8 cellular contexts compared by ENCODE assay signal in genomic region chr1:54121482-54122130, GRCh38. TPM values are rescaled to one million over a fixed set of nuclear protein-coding genes. Genes with fewer than 3 reads are reported as not detected.
DNase-seq lines count a peak whose midpoint lies in the region; ATAC-seq and TF ChIP-seq lines count a peak whose summit lies in the region.

No MANE protein-coding gene starts in this region.

- H3K9me3 ChIP-seq in BE2C = no peaks in the 10 kb centered on the region
- H3K9me3 ChIP-seq in NT2/D1 (ENCODE audit: insufficient read depth, low read length) = no peaks in the 10 kb centered on the region
- H3K9me3 ChIP-seq in mucosa of stomach (ENCODE audit: control insufficient read depth, low read length) = no peaks in the 10 kb centered on the region

- peak overlapping the region; percentile 74 for H3K9ac ChIP-seq in NT2/D1 (ENCODE audit: insufficient read length, low read depth)
- H3K9ac ChIP-seq in mucosa of stomach (ENCODE audit: low read length) = peak overlapping the region; percentile 19

- H3K27me3 ChIP-seq in BE2C = no peaks in the 10 kb centered on the region
- H3K27me3 ChIP-seq in NT2/D1 (ENCODE audit: insufficient read depth, insufficient read length) = peaks cover 17% of the 10 kb centered on the region
- no peaks in the 10 kb centered on the region for H3K27me3 ChIP-seq in mucosa of stomach (ENCODE audit: control insufficient read depth, insufficient read depth, low read length)

- no peak for ATAC-seq in HG03378 (IDR thresholded peaks at IDR 0.05; ENCODE audit: unreplicated experiment)

- H3K36me3 ChIP-seq in BE2C (no peaks in the 10 kb centered on the region), NT2/D1 (ENCODE audit: insufficient read depth, insufficient read length, low read length) (no peaks in the 10 kb centered on the region), mucosa of stomach (ENCODE audit: control insufficient read depth, insufficient read depth, low read length) (no peaks in the 10 kb centered on the region)

- DNase-seq in BE2C (peak; percentile 77), HCEC 1CT (peak; percentile 37), NT2/D1 (ENCODE audit: low read depth, low spot score) (peak; percentile 66), epithelial cell of esophagus (ENCODE audit: low read depth) (peak; percentile 62)
- peak; percentile 88 for DNase-seq in activated CD8-positive, alpha-beta memory T cell treated with anti-CD3 and anti-CD28 coated beads, Interleukin-2, amount 50 U/mL, for 48 hours
- DNase-seq in stimulated activated CD8-positive, alpha-beta memory T cell treated with anti-CD3 and anti-CD28 coated beads, Interleukin-4, amount 100 ng/mL, for 24 hours (ENCODE audit: low read depth) = peak; percentile 46

- no peaks in the 10 kb centered on the region for H3K4me1 ChIP-seq in BE2C
- H3K4me1 ChIP-seq in NT2/D1 (ENCODE audit: insufficient read depth, insufficient read length) = peaks cover 17% of the 10 kb centered on the region
- peaks cover 52% of the 10 kb centered on the region for H3K4me1 ChIP-seq in mucosa of stomach (ENCODE audit: control insufficient read depth, insufficient read depth, low read length)

- TF ChIP-seq CTCF in BE2C (IDR thresholded peaks at IDR 0.05; ENCODE audit: low read depth, low read length) (peak; percentile 65), epithelial cell of esophagus (IDR thresholded peaks at IDR 0.05; ENCODE audit: insufficient read depth, low read depth, low read length, missing control alignments) (peak; percentile 70)

- H3K4me3 ChIP-seq in BE2C (ENCODE audit: low read depth, low read length) (peak overlapping the region; percentile 20; the same call in 1 of the 2 replicates), NT2/D1 (ENCODE audit: insufficient read length, low read depth) (peak overlapping the region; percentile 26), epithelial cell of esophagus (ENCODE audit: low read length) (no peak overlapping the region), mucosa of stomach (ENCODE audit: low read length) (no peak overlapping the region)

RNA-seq across cellular contexts. Expression of gene CDCP2, which starts 31.2 kb away (rescaled TPM):
- polyA plus RNA-seq in BE2C (2012; ENCODE audit: insufficient read depth, insufficient read length, low read depth) = not detected

Comparison
In these comparisons a context has a peak if more than half of its experiments do, and no peak if none do; other contexts are left out.
1. DNase-seq: peak in every context shown above with its lines; median percentile 88 in activated CD8-positive, alpha-beta memory T cell treated with anti-CD3 and anti-CD28 coated beads, Interleukin-2, amount 50 U/mL, for 48 hours; 77 in BE2C; 66 in NT2/D1; 62 in epithelial cell of esophagus; 46 in stimulated activated CD8-positive, alpha-beta memory T cell treated with anti-CD3 and anti-CD28 coated beads, Interleukin-4, amount 100 ng/mL, for 24 hours; 37 in HCEC 1CT.
2. H3K4me3 ChIP-seq: peak in BE2C (single experiment) and NT2/D1 (single experiment); none in epithelial cell of esophagus (single experiment) and mucosa of stomach (single experiment).